19 cellular contexts compared by ENCODE assay signal in the genomic region with DNA sequence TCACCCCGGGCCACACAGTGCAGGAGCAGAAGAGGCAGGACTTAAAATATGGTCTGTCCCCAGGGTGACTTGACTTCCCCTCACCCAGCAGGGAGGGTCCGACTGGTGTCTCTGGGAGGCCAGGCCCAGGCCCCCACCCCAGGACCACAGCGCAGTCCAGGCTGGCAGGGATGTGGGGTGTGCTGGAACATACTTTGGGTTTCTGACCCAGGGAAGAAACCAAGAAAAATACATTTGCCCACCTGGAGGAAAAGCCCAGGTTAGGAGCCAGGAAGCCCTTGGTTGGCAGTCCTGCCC. TPM values are rescaled to one million over a fixed set of nuclear protein-coding genes. Genes with fewer than 3 reads are reported as not detected.
DNase-seq lines count a peak whose midpoint lies in the region; ATAC-seq and TF ChIP-seq lines count a peak whose summit lies in the region.
"Had no signal": no experiment of that assay in that cellular context is flagged by ENCODE, and none has a peak within 500 bp of the region (broad histone marks: within the 10 kb centered on the region; RNA-seq: fewer than 3 reads in every experiment).

No MANE protein-coding gene starts in this region.

- WGBS in right lobe of liver (ENCODE audit: insufficient coverage, low coverage, low lambda C conversion rate, missing lambda C conversion rate), result no CpG with 5 or more reads among the region's 3 CpGs

- H3K27ac Mint-ChIP-seq in activated CD8-positive, alpha-beta T cell treated with anti-CD3 and anti-CD28 coated beads for 36 hours, result no peak overlapping the region
- peak overlapping the region; percentile 88 for H3K27ac Mint-ChIP-seq in stimulated activated effector memory CD8-positive, alpha-beta T cell treated with anti-CD3 and anti-CD28 coated beads, Interleukin-12 subunit alpha, Interleukin-12 subunit beta, amount 100 ng/mL, for 72 hours
- H3K27ac Mint-ChIP-seq in GM23338 (no peak overlapping the region), Caco-2 (ENCODE audit: unreplicated experiment) (no peak overlapping the region)

- no peak for TF ChIP-seq POLR2A in right lobe of liver (IDR thresholded peaks at IDR 0.05)

- peaks cover 43% of the 10 kb centered on the region for H3K4me1 Mint-ChIP-seq in activated CD8-positive, alpha-beta T cell treated with anti-CD3 and anti-CD28 coated beads for 36 hours (ENCODE audit: low read depth)
- H3K4me1 Mint-ChIP-seq in stimulated activated effector memory CD8-positive, alpha-beta T cell treated with anti-CD3 and anti-CD28 coated beads, Interleukin-12 subunit alpha, Interleukin-12 subunit beta, amount 100 ng/mL, for 72 hours, result peaks cover 67% of the 10 kb centered on the region
- H3K4me1 Mint-ChIP-seq in GM23338 (peaks cover 18% of the 10 kb centered on the region), Caco-2 (ENCODE audit: low read depth, unreplicated experiment) (peaks cover 14% of the 10 kb centered on the region)

- no peaks in the 10 kb centered on the region for H4K20me1 ChIP-seq in GM23338 (replicated peaks; ENCODE audit: insufficient read depth)

- no peaks in the 10 kb centered on the region for H3K9me3 Mint-ChIP-seq in activated CD8-positive, alpha-beta T cell treated with anti-CD3 and anti-CD28 coated beads for 36 hours
- H3K9me3 Mint-ChIP-seq in stimulated activated effector memory CD8-positive, alpha-beta T cell treated with anti-CD3 and anti-CD28 coated beads, Interleukin-12 subunit alpha, Interleukin-12 subunit beta, amount 100 ng/mL, for 72 hours, result no peaks in the 10 kb centered on the region
- no peaks in the 10 kb centered on the region; the same call in 2 of the 3 replicates for H3K9me3 Mint-ChIP-seq in GM23338
- no peaks in the 10 kb centered on the region for H3K9me3 Mint-ChIP-seq in Caco-2 (ENCODE audit: unreplicated experiment)

- H3K27ac ChIP-seq in right lobe of liver (no peak overlapping the region), GM23338 (ENCODE audit: low read depth) (no peak overlapping the region)
- H3K27ac ChIP-seq: KMS-11 had no signal

- no peak overlapping the region for H3K4me3 Mint-ChIP-seq in activated CD8-positive, alpha-beta T cell treated with anti-CD3 and anti-CD28 coated beads for 36 hours
- no peak overlapping the region for H3K4me3 Mint-ChIP-seq in stimulated activated effector memory CD8-positive, alpha-beta T cell treated with anti-CD3 and anti-CD28 coated beads, Interleukin-12 subunit alpha, Interleukin-12 subunit beta, amount 100 ng/mL, for 72 hours
- H3K4me3 Mint-ChIP-seq in GM23338, result no peak overlapping the region
- no peak overlapping the region for H3K4me3 Mint-ChIP-seq in Caco-2 (ENCODE audit: unreplicated experiment)

- no peaks in the 10 kb centered on the region for H3K36me3 Mint-ChIP-seq in activated CD8-positive, alpha-beta T cell treated with anti-CD3 and anti-CD28 coated beads for 36 hours (ENCODE audit: low read depth)
- peaks cover 6% of the 10 kb centered on the region for H3K36me3 Mint-ChIP-seq in stimulated activated effector memory CD8-positive, alpha-beta T cell treated with anti-CD3 and anti-CD28 coated beads, Interleukin-12 subunit alpha, Interleukin-12 subunit beta, amount 100 ng/mL, for 72 hours
- H3K36me3 Mint-ChIP-seq in GM23338 (ENCODE audit: low read depth) (no peaks in the 10 kb centered on the region; the same call in 1 of the 3 replicates), Caco-2 (ENCODE audit: insufficient read depth, unreplicated experiment) (peaks cover 16% of the 10 kb centered on the region)

- intact Hi-C loops in activated CD8-positive, alpha-beta T cell treated with anti-CD3 and anti-CD28 coated beads for 36 hours (cut with micrococcal nuclease), result no loop called here
- intact Hi-C loops in right lobe of liver (cut with DNase I), result no loop called here
- intact Hi-C loops in Caco-2 (cut with micrococcal nuclease; ENCODE audit: unreplicated experiment), result no loop called here

- TF ChIP-seq CTCF in activated CD8-positive, alpha-beta T cell treated with anti-CD3 and anti-CD28 coated beads for 36 hours (IDR thresholded peaks at IDR 0.05), result no peak
- TF ChIP-seq CTCF in right lobe of liver (IDR thresholded peaks at IDR 0.05) (no peak), GM23338 (conservative IDR thresholded peaks at IDR 0.05; ENCODE audit: low read depth in 2 of 2) (no peak), Caco-2 (IDR thresholded peaks at IDR 0.05; ENCODE audit: insufficient read depth in 1 of 2, low read depth in 1 of 2, low read length in 1 of 2, severe bottlenecking in 1 of 2, unreplicated experiment in 1 of 2) (no peak)

- BruUV-seq in Caco-2 (replicated peaks; lab: Mats Ljungman, UMichigan), result no TSS peak

- H3K9me3 ChIP-seq in right lobe of liver (no peaks in the 10 kb centered on the region), Caco-2 (no peaks in the 10 kb centered on the region)
- H3K9me3 ChIP-seq: HAP-1 had no signal

- no peak for ATAC-seq in activated CD8-positive, alpha-beta T cell treated with anti-CD3 and anti-CD28 coated beads for 36 hours
- no peak for ATAC-seq in right lobe of liver
- ATAC-seq in stimulated activated effector memory CD8-positive, alpha-beta T cell treated with anti-CD3 and anti-CD28 coated beads, Interleukin-12 subunit alpha, Interleukin-12 subunit beta, amount 100 ng/mL, for 72 hours, result no peak
- ATAC-seq in GM23338, result no peak
- ATAC-seq in GM21786 (IDR thresholded peaks at IDR 0.05; ENCODE audit: unreplicated experiment), result no peak

- POLR2A ChIA-PET in activated CD8-positive, alpha-beta T cell treated with anti-CD3 and anti-CD28 coated beads for 36 hours (lab: Charles Lee), result interaction anchor here (0.9 to 1.0 kb wide), 2 partner anchors 19 to 39 kb away, joined by 3 read pairs; no protein-coding TSS in a partner anchor
- POLR2A ChIA-PET in Caco-2 (lab: Charles Lee), result no interaction called here

- H3K36me3 ChIP-seq in right lobe of liver (no peaks in the 10 kb centered on the region), GM23338 (ENCODE audit: insufficient read depth) (no peaks in the 10 kb centered on the region), Caco-2 (ENCODE audit: control insufficient read depth, insufficient read depth, low read length) (no peaks in the 10 kb centered on the region)
- H3K36me3 ChIP-seq: HAP-1 had no signal

- H3K79me2 ChIP-seq in GM23338 (replicated peaks; ENCODE audit: insufficient read depth), result no peaks in the 10 kb centered on the region

- 0 out of 2 replicates have a peak, but pooled peaks cover 4% of the 10 kb centered on the region for H3F3A ChIP-seq in GM23338 (replicated peaks; ENCODE audit: low read depth)

- H2AFZ ChIP-seq in GM23338, result no peak overlapping the region

- H3K4me1 ChIP-seq in right lobe of liver (peaks cover 0 to 19% (median 8%) of the 10 kb centered on the region in 4 donors), GM23338 (ENCODE audit: insufficient read depth) (peaks cover 15% of the 10 kb centered on the region), Caco-2 (peaks cover 21% of the 10 kb centered on the region)
- H3K4me1 ChIP-seq: HAP-1 had no signal

- no peaks in the 10 kb centered on the region for H3K9me2 ChIP-seq in GM23338 (ENCODE audit: insufficient read depth)

- H3K27me3 Mint-ChIP-seq in activated CD8-positive, alpha-beta T cell treated with anti-CD3 and anti-CD28 coated beads for 36 hours, result no peaks in the 10 kb centered on the region
- H3K27me3 Mint-ChIP-seq in GM23338 (ENCODE audit: insufficient read depth, low read depth, poor library complexity) (peaks cover 12% of the 10 kb centered on the region), Caco-2 (ENCODE audit: insufficient read depth, unreplicated experiment) (no peaks in the 10 kb centered on the region)

- H3K27me3 ChIP-seq in right lobe of liver (no peaks in the 10 kb centered on the region), GM23338 (ENCODE audit: insufficient read depth) (no peaks in the 10 kb centered on the region), Caco-2 (replicated peaks; ENCODE audit: control insufficient read depth, insufficient read depth, low read length) (no peaks in the 10 kb centered on the region)

- CTCF ChIA-PET in activated CD8-positive, alpha-beta T cell treated with anti-CD3 and anti-CD28 coated beads for 36 hours (lab: Charles Lee), result interaction anchor here (1.0 to 2.7 kb wide), 2 partner anchors 17 to 128 kb away, joined by 3 to 16 read pairs; no protein-coding TSS in a partner anchor
- CTCF ChIA-PET in Caco-2 (lab: Charles Lee), result no interaction called here

- no peak overlapping the region for H3K4me3 ChIP-seq in right lobe of liver
- H3K4me3 ChIP-seq in GM23338, result no peak overlapping the region
- H3K4me3 ChIP-seq in Caco-2 (ENCODE audit: low read depth, low read length), result no peak overlapping the region
- H3K4me3 ChIP-seq: HAP-1 had no signal

- H3K4me2 ChIP-seq in GM23338, result no peak overlapping the region
- H3K4me2 ChIP-seq: KMS-11 had no signal

- peak; percentile 46 for DNase-seq in activated effector memory CD4-positive, alpha-beta T cell treated with anti-CD3 and anti-CD28 coated beads, Interleukin-2, amount 50 U/mL, for 16 hours
- DNase-seq in activated effector memory CD4-positive, alpha-beta T cell treated with Interleukin-2 at 50 U/mL for 16 hours, result no peak
- DNase-seq in activated CD8-positive, alpha-beta T cell treated with anti-CD3 and anti-CD28 coated beads for 36 hours, result peak; percentile 17
- DNase-seq in right lobe of liver (peak in 2 of 3 donors; percentile 13 to 32), GM23338 (ENCODE audit: low spot score) (no peak), Caco-2 (no peak)
- no peak for DNase-seq in stimulated activated effector memory CD8-positive, alpha-beta T cell treated with anti-CD3 and anti-CD28 coated beads, Interleukin-12 subunit alpha, Interleukin-12 subunit beta, amount 100 ng/mL, for 72 hours (ENCODE audit: low spot score in 2 of 2)
- DNase-seq: 8988T, COR-L47, MV-4-11, NCI-H187, NCI-H2107, NCI-H510A treated with DMSO at 0.1 percent for 48 hours, NCI-H774 had no signal

TF ChIP-seq in GM23338, 12 proteins besides CTCF, POLR2A, EP300 and RAD21 (continues in another document):
- no peak for TF ChIP-seq STAT1 (IDR thresholded peaks at IDR 0.05; ENCODE audit: unreplicated experiment)
- TF ChIP-seq ZNF331 (CRISPR knock-in tag; IDR thresholded peaks at IDR 0.05; ENCODE audit: low read depth), result no peak

RNA-seq across cellular contexts. Expression of gene C1QTNF6, which starts 5.2 kb away (rescaled TPM):
- total RNA-seq in activated CD8-positive, alpha-beta T cell treated with anti-CD3 and anti-CD28 coated beads for 36 hours, result 1 to 10 TPM; 6.4 TPM
- total RNA-seq in right lobe of liver (10 to 100 TPM in 2 of 6 experiments, 1 to 10 TPM in 4; 3.3 to 12.6 (median 6.3) TPM), Caco-2 (2022) (7.4 and 7.7 TPM in 2 replicates)
- total RNA-seq in GM23338 (2014; rRNA removed; shearing (Covaris generic)), result 2.3 and 2.6 TPM in 2 replicates
- polyA plus RNA-seq in GM23338 (2016; fragmentation: Nextera tagmentation; extraction: Ambion mirVana), result 0.97 and 1.7 TPM in 2 replicates

RNA-seq across cellular contexts. Expression of gene SSTR3, which starts 29.4 kb away (rescaled TPM):
- 1 to 10 TPM; 7.9 to 8.5 TPM for total RNA-seq in activated CD8-positive, alpha-beta T cell treated with anti-CD3 and anti-CD28 coated beads for 36 hours
- total RNA-seq in right lobe of liver, result not detected
- 0.04 and 0.66 TPM in 2 replicates for total RNA-seq in GM23338 (2014; rRNA removed; shearing (Covaris generic))
- polyA plus RNA-seq in GM23338 (2016; fragmentation: Nextera tagmentation; extraction: Ambion mirVana), result 0.10 TPM in 1 of 2 replicates, not detected in the other
- not detected in 2 replicates for total RNA-seq in Caco-2 (2022)
- total RNA-seq: HT-29, RPMI7951 had no signal

RNA-seq across cellular contexts. Expression of gene IL2RB, which starts 33.2 kb away (rescaled TPM):
- total RNA-seq in activated CD8-positive, alpha-beta T cell treated with anti-CD3 and anti-CD28 coated beads for 36 hours, result 100 to 1,000 TPM; 263 to 268 TPM
- total RNA-seq in right lobe of liver (1 to 10 TPM; 1.2 to 8.6 (median 2.0) TPM), Caco-2 (2022) (not detected in 2 replicates)
- 1.0 and 4.8 TPM in 2 replicates for total RNA-seq in GM23338 (2014; rRNA removed; shearing (Covaris generic))
- polyA plus RNA-seq in GM23338 (2016; fragmentation: Nextera tagmentation; extraction: Ambion mirVana), result 0.36 and 0.90 TPM in 2 replicates
- total RNA-seq: HT-29, RPMI7951 had no signal

Comparison
In these comparisons a context has a peak if more than half of its experiments do, and no peak if none do; other contexts are left out.
1. DNase-seq: peak in activated effector memory CD4-positive, alpha-beta T cell treated with anti-CD3 and anti-CD28 coated beads, Interleukin-2, amount 50 U/mL, for 16 hours (single experiment), activated CD8-positive, alpha-beta T cell treated with anti-CD3 and anti-CD28 coated beads for 36 hours (single experiment) and right lobe of liver (2 of 3); none in activated effector memory CD4-positive, alpha-beta T cell treated with Interleukin-2 at 50 U/mL for 16 hours (single experiment), stimulated activated effector memory CD8-positive, alpha-beta T cell treated with anti-CD3 and anti-CD28 coated beads, Interleukin-12 subunit alpha, Interleukin-12 subunit beta, amount 100 ng/mL, for 72 hours (0 of 2), GM23338 (single experiment) and Caco-2 (0 of 2).
2. RNA of gene IL2RB, which starts 33.2 kb away (total RNA-seq): 263 to 268 TPM in activated CD8-positive, alpha-beta T cell treated with anti-CD3 and anti-CD28 coated beads for 36 hours; 1.2 to 8.6 TPM in right lobe of liver, 1.0 to 4.8 TPM in GM23338 and not detected in Caco-2; every median in the first group is over 10 times any median in the second.